Comparison of ENCODE assay signal across 7 cellular contexts in the genomic region with DNA sequence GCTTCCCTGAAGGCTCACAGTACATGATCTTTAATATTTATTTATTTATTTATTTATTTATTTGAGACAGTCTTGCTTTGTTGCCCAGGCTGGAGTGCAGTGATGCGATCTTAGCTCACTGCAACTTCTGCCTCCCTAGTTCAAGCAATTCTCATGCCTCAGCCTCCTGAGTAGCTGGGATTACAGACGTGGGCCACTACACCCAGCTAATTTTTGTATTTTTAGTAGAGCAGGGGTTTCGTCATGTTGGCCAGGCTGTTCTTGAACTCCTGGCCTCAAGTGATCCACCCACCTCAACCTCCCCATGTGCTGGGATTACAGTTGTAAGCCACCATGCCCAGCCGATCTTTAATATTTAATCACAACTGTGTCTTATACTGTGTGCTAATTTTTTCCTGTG. TPM values are rescaled to one million over a fixed set of nuclear protein-coding genes. Genes with fewer than 3 reads are reported as not detected.
"Had no signal": no experiment of that assay in that cellular context is flagged by ENCODE, and none has a peak within 500 bp of the region (broad histone marks: within the 10 kb centered on the region; RNA-seq: fewer than 3 reads in every experiment).

No MANE protein-coding gene starts in this region.

RNA-seq across cellular contexts. Expression of a gene that starts 15.6 kb away (rescaled TPM):
- total RNA-seq: NCI-H460, PC-3, SJSA1 had no signal

RNA-seq across cellular contexts. Expression of a gene that starts 22.2 kb away (rescaled TPM):
- total RNA-seq: M059J, NCI-H460, PC-3, Peyer's patch, SJSA1 had no signal

RNA-seq across cellular contexts. Expression of a gene that starts 58.7 kb away (rescaled TPM):
- total RNA-seq: M059J, NCI-H460, PC-3, Peyer's patch, Right ventricle myocardium superior, SJSA1 had no signal
- polyA plus RNA-seq: SK-N-SH had no signal
